Comparison of ENCODE assay signal across 12 cellular contexts in the genomic region with DNA sequence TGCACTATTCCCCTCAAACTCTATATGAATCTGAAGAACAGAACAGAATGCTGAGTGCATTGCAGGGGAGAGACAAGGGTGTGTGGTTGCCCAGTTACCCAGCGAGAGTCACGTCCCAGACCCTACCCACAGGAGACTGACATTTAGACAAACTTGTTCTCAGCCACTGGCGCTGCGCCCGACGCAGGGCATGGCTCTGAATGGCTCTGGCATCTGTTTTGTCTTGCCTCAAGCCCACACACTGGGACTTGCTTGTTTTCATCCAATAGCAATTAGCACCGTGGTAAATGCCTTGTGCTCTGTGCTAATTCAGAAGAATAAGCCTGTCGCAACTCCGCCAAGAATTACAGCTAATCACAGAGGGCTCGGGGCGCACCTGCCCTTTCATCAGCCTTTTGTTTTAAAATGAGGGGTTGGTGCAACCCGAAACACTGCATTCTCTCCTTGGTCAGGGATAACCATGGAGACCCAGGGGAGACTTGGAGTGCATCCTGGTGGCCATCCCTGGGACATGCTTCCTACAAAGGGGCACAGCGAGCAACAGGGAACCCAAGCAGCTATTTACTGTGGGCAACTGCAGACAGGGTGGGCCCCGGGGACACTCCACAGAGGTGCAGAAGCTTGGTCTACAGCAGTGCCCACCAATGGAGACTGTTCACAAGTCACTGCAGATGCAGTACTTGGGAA.
A peak's percentile ranks its signal among the peaks of the same experiment; 100 is the strongest.
DNase-seq lines count a peak whose midpoint lies in the region; ATAC-seq, FAIRE-seq and TF ChIP-seq lines count a peak whose summit lies in the region.
"Had no signal": no experiment of that assay in that cellular context is flagged by ENCODE, and none has a peak within 500 bp of the region (broad histone marks: within the 10 kb centered on the region; RNA-seq: fewer than 3 reads in every experiment).

No MANE protein-coding gene starts in this region.

- H3K27ac ChIP-seq in H1 (ENCODE audit: low read depth, low read length), result no peak overlapping the region
- no peak overlapping the region for H3K27ac ChIP-seq in OCI-LY7 (ENCODE audit: low read depth, low read length, poor library complexity, severe bottlenecking)
- H3K27ac ChIP-seq: coronary artery had no signal

- no peak overlapping the region for H3K4me3 ChIP-seq in H7 (ENCODE audit: insufficient read depth, low read depth, low read length)
- no peak overlapping the region for H3K4me3 ChIP-seq in H1 (ENCODE audit: extremely low read depth in 1 of 4, insufficient read depth in 2 of 4, low read depth in 3 of 4, low read length in 4 of 4)
- H3K4me3 ChIP-seq in OCI-LY7 (ENCODE audit: low read depth, low read length, poor library complexity, severe bottlenecking), result no peak overlapping the region
- H3K4me3 ChIP-seq: coronary artery had no signal

- H4K91ac ChIP-seq in H1 (replicated peaks; ENCODE audit: insufficient read length, low read length), result no peak overlapping the region

- TF ChIP-seq POLR2A in H1 (IDR thresholded peaks at IDR 0.05; ENCODE audit: control extremely low read depth in 1 of 2, low read depth in 2 of 2, low read length in 2 of 2), result no peak

- H3K79me2 ChIP-seq in H1 (ENCODE audit: control insufficient read depth in 1 of 2, insufficient read depth in 2 of 2, low read length in 2 of 2) (no peaks in the 10 kb centered on the region), OCI-LY7 (ENCODE audit: insufficient read depth, low read depth, low read length) (no peaks in the 10 kb centered on the region)

- no peak overlapping the region for H4K5ac ChIP-seq in H1 (ENCODE audit: insufficient read length, low read depth, low read length)

- H3K4me1 ChIP-seq in H1 (replicated peaks in 1 of 4; ENCODE audit: control insufficient read depth in 3 of 4, insufficient read depth in 4 of 4, low read length in 3 of 4) (peaks cover 0 to 4% (median 1%) of the 10 kb centered on the region in 4 experiments; a peak in 1 of 7 replicates), OCI-LY7 (ENCODE audit: insufficient read depth, low read length, poor library complexity, severe bottlenecking) (no peaks in the 10 kb centered on the region)

- H3K79me1 ChIP-seq in H1 (ENCODE audit: low read depth, low read length), result no peaks in the 10 kb centered on the region

- H2BK20ac ChIP-seq in H1 (ENCODE audit: low read length), result no peak overlapping the region

- no peak overlapping the region; the same call in 1 of the 2 replicates for H4K8ac ChIP-seq in H1 (ENCODE audit: extremely low read depth, insufficient read depth, low read length)

- H3K23ac ChIP-seq in H1 (ENCODE audit: insufficient read length), result no peak overlapping the region

- 86% methylated on average over 14 of the region's 14 CpGs; no CpG with 5 or more reads in 1 of the 2 experiments for WGBS in H1 (ENCODE audit: extremely low coverage in 1 of 2, insufficient coverage in 1 of 2, insufficient read length in 1 of 2, insufficient replicate concordance in 2 of 2, low coverage in 1 of 2, low lambda C conversion rate in 2 of 2, missing lambda C conversion rate in 1 of 2), 2 experiments

- H3K27me3 ChIP-seq in H7 (ENCODE audit: control insufficient read depth, insufficient read depth, low read length), result no peaks in the 10 kb centered on the region
- H3K27me3 ChIP-seq in H1 (replicated peaks in 1 of 4; ENCODE audit: control insufficient read depth in 3 of 4, extremely low read depth in 1 of 4, insufficient read depth in 3 of 4, low read length in 3 of 4), result no peaks in the 10 kb centered on the region

- H3K4me2 ChIP-seq in H1 (ENCODE audit: insufficient read depth in 1 of 2, low read depth in 2 of 2, low read length in 2 of 2) (no peak overlapping the region), OCI-LY7 (ENCODE audit: low read length) (no peak overlapping the region)

- H3K14ac ChIP-seq in H1 (ENCODE audit: insufficient read length), result no peak overlapping the region

- H2BK12ac ChIP-seq in H1 (ENCODE audit: low read depth, low read length), result no peak overlapping the region

- no peak overlapping the region for H2AK5ac ChIP-seq in H1 (ENCODE audit: low read depth, low read length)

- no peak for ATAC-seq in HG03378 (IDR thresholded peaks at IDR 0.05; ENCODE audit: unreplicated experiment)
- ATAC-seq: sciatic nerve had no signal

- H3K23me2 ChIP-seq in H1 (ENCODE audit: low read depth, low read length), result no peaks in the 10 kb centered on the region; the same call in 1 of the 2 replicates

- CTCF ChIA-PET in H1 (lab: Charles Lee; ENCODE audit: partially characterized antibody), result interaction anchor here (0.5 to 1.1 kb wide), 4 partner anchors 10 to 1337 kb away, joined by 3 read pairs; no protein-coding TSS in a partner anchor
- CTCF ChIA-PET in OCI-LY7 (lab: Charles Lee; ENCODE audit: unreplicated experiment), result no interaction called here

- peak; percentile 46 to 69; a peak in 3 of 4 replicates for TF ChIP-seq RAD21 in H1 (IDR thresholded peaks at IDR 0.05 in 1 of 2, conservative IDR thresholded peaks at IDR 0.05 in 1 of 2; ENCODE audit: low read depth in 2 of 2, low read length in 2 of 2)

- H3K9me3 ChIP-seq in H1 (ENCODE audit: insufficient read depth in 2 of 2, low read depth in 1 of 2, low read length in 1 of 2) (no peaks in the 10 kb centered on the region), OCI-LY7 (ENCODE audit: low read length) (no peaks in the 10 kb centered on the region)

- no peak for FAIRE-seq in H1 (lab: Jason Lieb, UNC)
- FAIRE-seq: RCC 7860 had no signal

- H2BK120ac ChIP-seq in H1 (replicated peaks; ENCODE audit: low read depth, low read length), result no peak overlapping the region

- H3K4ac ChIP-seq in H1 (replicated peaks; ENCODE audit: insufficient read length, low read depth, low read length), result no peak overlapping the region

- no TSS peak for BruUV-seq in OCI-LY7 (replicated peaks; lab: Mats Ljungman, UMichigan)

- TF ChIP-seq CTCF in H1 (IDR thresholded peaks at IDR 0.05; ENCODE audit: control extremely low read depth in 1 of 3, insufficient read depth in 1 of 3, low read depth in 1 of 3, low read length in 3 of 3) (peak; percentile 26 to 52 (median 47); a peak in 3 of 4 replicates), OCI-LY7 (conservative IDR thresholded peaks at IDR 0.05; ENCODE audit: low read length) (no peak)

- H2BK5ac ChIP-seq in H1 (ENCODE audit: low read depth, low read length), result no peak overlapping the region

- no peak overlapping the region for H3K18ac ChIP-seq in H1 (ENCODE audit: extremely low read depth, low read length)

- H3K9me2 ChIP-seq in OCI-LY7 (ENCODE audit: insufficient read depth, low read length), result no peaks in the 10 kb centered on the region

- H3K9ac ChIP-seq in H1 (replicated peaks in 1 of 4; ENCODE audit: extremely low read depth in 1 of 4, low read depth in 3 of 4, low read length in 3 of 4), result no peak overlapping the region

- TF ChIP-seq EP300 in H1 (IDR thresholded peaks at IDR 0.05; ENCODE audit: borderline replicate concordance in 1 of 2, low read depth in 2 of 2, low read length in 2 of 2), result no peak

- H2AFZ ChIP-seq in H1 (ENCODE audit: low read length), result no peak overlapping the region
- no peak overlapping the region for H2AFZ ChIP-seq in OCI-LY7 (ENCODE audit: low read length)

- DNase-seq in H7 (peak; percentile 65), NCI-H345 (lab: John Stamatoyannopoulos, UW) (peak; percentile 49), H1 (ENCODE audit: low read depth in 1 of 2, low spot score in 2 of 2) (no peak), putamen (ENCODE audit: low spot score) (peak; percentile 8), OCI-LY7 (ENCODE audit: low spot score) (no peak)
- DNase-seq in activated CD4-positive, alpha-beta T cell treated with anti-CD3 and anti-CD28 coated beads for 48 hours, result no peak
- DNase-seq: islet precursor cell; stimulated activated naive CD4-positive, alpha-beta T cell treated with Interleukin-2 at 50 U/mL for 16 hours had no signal

- no peaks in the 10 kb centered on the region for H3K36me3 ChIP-seq in H7 (replicated peaks; ENCODE audit: control insufficient read depth, insufficient read depth, low read length)
- H3K36me3 ChIP-seq in H1 (ENCODE audit: control insufficient read depth in 2 of 4, insufficient read depth in 4 of 4, low read length in 3 of 4), result no peaks in the 10 kb centered on the region
- no peaks in the 10 kb centered on the region for H3K36me3 ChIP-seq in OCI-LY7 (ENCODE audit: insufficient read depth, low read length)

- intact Hi-C loops in OCI-LY7 (cut with micrococcal nuclease; ENCODE audit: unreplicated experiment), result no loop called here

- H4K20me1 ChIP-seq in H1 (replicated peaks in 1 of 2; ENCODE audit: control insufficient read depth in 1 of 2, insufficient read depth in 2 of 2, low read length in 2 of 2) (no peaks in the 10 kb centered on the region), OCI-LY7 (ENCODE audit: insufficient read depth, low read length) (no peaks in the 10 kb centered on the region)

- H2BK15ac ChIP-seq in H1 (ENCODE audit: low read length), result no peak overlapping the region

- H3K56ac ChIP-seq in H1 (replicated peaks; ENCODE audit: insufficient read length, low read depth, low read length), result no peak overlapping the region

- POLR2A ChIA-PET in H1 (lab: Charles Lee; ENCODE audit: partially characterized antibody), result interaction anchor here (0.7 kb wide), 1 partner anchor 214 kb away, joined by 3 read pairs; no protein-coding TSS in a partner anchor
- POLR2A ChIA-PET in OCI-LY7 (lab: Charles Lee), result no interaction called here

TF ChIP-seq in H1, 55 proteins besides CTCF, POLR2A, EP300 and RAD21 (continues in another document):
- no peak for TF ChIP-seq TAF7 (optimal IDR thresholded peaks at IDR 0.05; ENCODE audit: borderline replicate concordance, low read depth, low read length)

Comparison
In these comparisons a context has a peak if more than half of its experiments do, and no peak if none do; other contexts are left out.
1. DNase-seq: peak in H7 (single experiment), NCI-H345 (single experiment) and putamen (single experiment); none in H1 (0 of 2), activated CD4-positive, alpha-beta T cell treated with anti-CD3 and anti-CD28 coated beads for 48 hours (single experiment) and OCI-LY7 (single experiment).